23 cellular contexts compared by ENCODE assay signal in genomic region chr13:83691966-83692365, GRCh38.
"Had no signal": no experiment of that assay in that cellular context is flagged by ENCODE, and none has a peak within 500 bp of the region (broad histone marks: within the 10 kb centered on the region; RNA-seq: fewer than 3 reads in every experiment).

No MANE protein-coding gene starts in this region.

- FAIRE-seq: frontal cortex, kidney, TTC549 had no signal

- H3K27ac ChIP-seq: breast epithelium, left lung, right atrium auricular region, thyroid gland had no signal

- H3K27me3 Mint-ChIP-seq: activated CD4-positive, alpha-beta T cell treated with anti-CD3 and anti-CD28 coated beads for 36 hours; dendritic cell treated with granulocyte-macrophage colony-stimulating factor and Interleukin-4, amounts not matched to agents 40 ng/mL and 50 ng/mL, for 4 days had no signal

- H3K36me3 ChIP-seq: breast epithelium, left lung, right atrium auricular region, thyroid gland had no signal

- H3K4me3 ChIP-seq: breast epithelium, left lung, right atrium auricular region, thyroid gland had no signal

- ATAC-seq: activated CD4-positive, alpha-beta T cell treated with anti-CD3 and anti-CD28 coated beads for 36 hours; esophagus mucosa; left lung had no signal

- H3K36me3 Mint-ChIP-seq: activated naive CD8-positive, alpha-beta T cell treated with anti-CD3 and anti-CD28 coated beads, Interleukin-2, amount 10 ng/mL, durations not matched to agents 7 days and 5 days; WTC11 had no signal

- H3K27ac Mint-ChIP-seq: activated CD4-positive, alpha-beta T cell treated with anti-CD3 and anti-CD28 coated beads for 36 hours; activated naive CD8-positive, alpha-beta T cell treated with anti-CD3 and anti-CD28 coated beads, Interleukin-2, amount 10 ng/mL, durations not matched to agents 7 days and 5 days; dendritic cell treated with granulocyte-macrophage colony-stimulating factor and Interleukin-4, amounts not matched to agents 40 ng/mL and 50 ng/mL, for 4 days; nephron progenitor cell; WTC11 had no signal

- DNase-seq: activated CD4-positive, alpha-beta T cell treated with anti-CD3 and anti-CD28 coated beads for 36 hours; activated CD4-positive, alpha-beta T cell treated with anti-CD3 and anti-CD28 coated beads, Interleukin-2, amount 50 U/mL, for 48 hours; activated naive CD4-positive, alpha-beta T cell; activated naive CD8-positive, alpha-beta T cell treated with anti-CD3 and anti-CD28 coated beads, Interleukin-2, amount 10 ng/mL, durations not matched to agents 7 days and 5 days; activated T-cell treated with anti-CD3 and anti-CD28 coated beads for 4 hours; effector CD8-positive, alpha-beta T cell; kidney; left lung; midbrain; nephron progenitor cell; nucleus accumbens; stimulated activated CD4-positive, alpha-beta T cell treated with anti-CD3 and anti-CD28 coated beads, Interleukin-12 subunit alpha, Interleukin-12 subunit beta, amount 100 ng/mL, for 4 hours; stimulated activated CD4-positive, alpha-beta T cell treated with anti-CD3 and anti-CD28 coated beads, Interleukin-1b, Interleukin-23, amount 100 ng/mL, for 48 hours; stimulated activated CD8-positive, alpha-beta memory T cell treated with anti-CD3 and anti-CD28 coated beads, Interleukin-4, amount 100 ng/mL, for 48 hours; stimulated activated naive CD4-positive, alpha-beta T cell treated with Interleukin-2 at 50 U/mL for 16 hours; thyroid gland had no signal

- H3K27me3 ChIP-seq: breast epithelium, left lung, right atrium auricular region, thyroid gland had no signal

- H3K4me1 ChIP-seq: breast epithelium, left lung, right atrium auricular region, thyroid gland had no signal

- H3K9me3 ChIP-seq: breast epithelium, left lung, right atrium auricular region, thyroid gland had no signal

- H3K4me3 Mint-ChIP-seq: activated CD4-positive, alpha-beta T cell treated with anti-CD3 and anti-CD28 coated beads for 36 hours; activated naive CD8-positive, alpha-beta T cell treated with anti-CD3 and anti-CD28 coated beads, Interleukin-2, amount 10 ng/mL, durations not matched to agents 7 days and 5 days; dendritic cell treated with granulocyte-macrophage colony-stimulating factor and Interleukin-4, amounts not matched to agents 40 ng/mL and 50 ng/mL, for 4 days; nephron progenitor cell; WTC11 had no signal

- H3K9me3 Mint-ChIP-seq: nephron progenitor cell, WTC11 had no signal

- H3K4me1 Mint-ChIP-seq: activated CD4-positive, alpha-beta T cell treated with anti-CD3 and anti-CD28 coated beads for 36 hours; activated naive CD8-positive, alpha-beta T cell treated with anti-CD3 and anti-CD28 coated beads, Interleukin-2, amount 10 ng/mL, durations not matched to agents 7 days and 5 days; nephron progenitor cell had no signal
